In the genomic region with DNA sequence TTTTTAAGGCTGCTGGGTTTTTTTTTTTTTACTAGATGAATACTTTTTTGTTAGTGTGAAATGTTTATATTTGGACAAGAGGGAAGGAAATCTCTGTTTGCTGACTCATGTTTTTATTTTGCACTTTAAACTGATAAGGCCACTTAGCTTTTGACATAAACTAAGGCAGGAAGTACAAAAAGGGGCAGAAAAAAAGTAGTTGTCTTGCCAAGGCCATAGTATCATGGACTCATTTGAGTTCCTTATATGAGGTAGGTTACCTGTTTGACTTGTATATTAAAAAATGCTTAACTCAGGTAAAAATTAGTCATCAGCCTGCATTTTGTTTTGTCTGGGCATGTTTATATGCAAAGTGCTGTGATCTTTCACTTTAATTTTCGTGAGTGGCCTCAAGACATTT, we compare ENCODE assay signal across 1 cellular context.
TF ChIP-seq lines count a peak whose summit lies in the region.

No MANE protein-coding gene starts in this region.

TF ChIP-seq in GM23338, 12 proteins besides CTCF, POLR2A, EP300 and RAD21 (continued from another document):
- TF ChIP-seq, protein P1, sequence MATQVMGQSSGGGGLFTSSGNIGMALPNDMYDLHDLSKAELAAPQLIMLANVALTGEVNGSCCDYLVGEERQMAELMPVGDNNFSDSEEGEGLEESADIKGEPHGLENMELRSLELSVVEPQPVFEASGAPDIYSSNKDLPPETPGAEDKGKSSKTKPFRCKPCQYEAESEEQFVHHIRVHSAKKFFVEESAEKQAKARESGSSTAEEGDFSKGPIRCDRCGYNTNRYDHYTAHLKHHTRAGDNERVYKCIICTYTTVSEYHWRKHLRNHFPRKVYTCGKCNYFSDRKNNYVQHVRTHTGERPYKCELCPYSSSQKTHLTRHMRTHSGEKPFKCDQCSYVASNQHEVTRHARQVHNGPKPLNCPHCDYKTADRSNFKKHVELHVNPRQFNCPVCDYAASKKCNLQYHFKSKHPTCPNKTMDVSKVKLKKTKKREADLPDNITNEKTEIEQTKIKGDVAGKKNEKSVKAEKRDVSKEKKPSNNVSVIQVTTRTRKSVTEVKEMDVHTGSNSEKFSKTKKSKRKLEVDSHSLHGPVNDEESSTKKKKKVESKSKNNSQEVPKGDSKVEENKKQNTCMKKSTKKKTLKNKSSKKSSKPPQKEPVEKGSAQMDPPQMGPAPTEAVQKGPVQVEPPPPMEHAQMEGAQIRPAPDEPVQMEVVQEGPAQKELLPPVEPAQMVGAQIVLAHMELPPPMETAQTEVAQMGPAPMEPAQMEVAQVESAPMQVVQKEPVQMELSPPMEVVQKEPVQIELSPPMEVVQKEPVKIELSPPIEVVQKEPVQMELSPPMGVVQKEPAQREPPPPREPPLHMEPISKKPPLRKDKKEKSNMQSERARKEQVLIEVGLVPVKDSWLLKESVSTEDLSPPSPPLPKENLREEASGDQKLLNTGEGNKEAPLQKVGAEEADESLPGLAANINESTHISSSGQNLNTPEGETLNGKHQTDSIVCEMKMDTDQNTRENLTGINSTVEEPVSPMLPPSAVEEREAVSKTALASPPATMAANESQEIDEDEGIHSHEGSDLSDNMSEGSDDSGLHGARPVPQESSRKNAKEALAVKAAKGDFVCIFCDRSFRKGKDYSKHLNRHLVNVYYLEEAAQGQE (IDR thresholded peaks at IDR 0.05; ENCODE audit: unreplicated experiment): no peak
- no peak for TF ChIP-seq POLR2AphosphoS5 (IDR thresholded peaks at IDR 0.05; ENCODE audit: low read depth)
- TF ChIP-seq CREB1 (CRISPR knock-in tag; IDR thresholded peaks at IDR 0.05; ENCODE audit: low read depth): no peak
- TF ChIP-seq STAT1 (IDR thresholded peaks at IDR 0.05; ENCODE audit: unreplicated experiment): no peak
- TF ChIP-seq JUNB (IDR thresholded peaks at IDR 0.05; ENCODE audit: unreplicated experiment): no peak
- no peak for TF ChIP-seq ZNF331 (CRISPR knock-in tag; IDR thresholded peaks at IDR 0.05; ENCODE audit: low read depth)
- no peak for TF ChIP-seq NANOG (IDR thresholded peaks at IDR 0.05; ENCODE audit: borderline replicate concordance)
- TF ChIP-seq, protein P2, sequence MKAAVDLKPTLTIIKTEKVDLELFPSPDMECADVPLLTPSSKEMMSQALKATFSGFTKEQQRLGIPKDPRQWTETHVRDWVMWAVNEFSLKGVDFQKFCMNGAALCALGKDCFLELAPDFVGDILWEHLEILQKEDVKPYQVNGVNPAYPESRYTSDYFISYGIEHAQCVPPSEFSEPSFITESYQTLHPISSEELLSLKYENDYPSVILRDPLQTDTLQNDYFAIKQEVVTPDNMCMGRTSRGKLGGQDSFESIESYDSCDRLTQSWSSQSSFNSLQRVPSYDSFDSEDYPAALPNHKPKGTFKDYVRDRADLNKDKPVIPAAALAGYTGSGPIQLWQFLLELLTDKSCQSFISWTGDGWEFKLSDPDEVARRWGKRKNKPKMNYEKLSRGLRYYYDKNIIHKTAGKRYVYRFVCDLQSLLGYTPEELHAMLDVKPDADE (IDR thresholded peaks at IDR 0.05): no peak
